In the genomic region with DNA sequence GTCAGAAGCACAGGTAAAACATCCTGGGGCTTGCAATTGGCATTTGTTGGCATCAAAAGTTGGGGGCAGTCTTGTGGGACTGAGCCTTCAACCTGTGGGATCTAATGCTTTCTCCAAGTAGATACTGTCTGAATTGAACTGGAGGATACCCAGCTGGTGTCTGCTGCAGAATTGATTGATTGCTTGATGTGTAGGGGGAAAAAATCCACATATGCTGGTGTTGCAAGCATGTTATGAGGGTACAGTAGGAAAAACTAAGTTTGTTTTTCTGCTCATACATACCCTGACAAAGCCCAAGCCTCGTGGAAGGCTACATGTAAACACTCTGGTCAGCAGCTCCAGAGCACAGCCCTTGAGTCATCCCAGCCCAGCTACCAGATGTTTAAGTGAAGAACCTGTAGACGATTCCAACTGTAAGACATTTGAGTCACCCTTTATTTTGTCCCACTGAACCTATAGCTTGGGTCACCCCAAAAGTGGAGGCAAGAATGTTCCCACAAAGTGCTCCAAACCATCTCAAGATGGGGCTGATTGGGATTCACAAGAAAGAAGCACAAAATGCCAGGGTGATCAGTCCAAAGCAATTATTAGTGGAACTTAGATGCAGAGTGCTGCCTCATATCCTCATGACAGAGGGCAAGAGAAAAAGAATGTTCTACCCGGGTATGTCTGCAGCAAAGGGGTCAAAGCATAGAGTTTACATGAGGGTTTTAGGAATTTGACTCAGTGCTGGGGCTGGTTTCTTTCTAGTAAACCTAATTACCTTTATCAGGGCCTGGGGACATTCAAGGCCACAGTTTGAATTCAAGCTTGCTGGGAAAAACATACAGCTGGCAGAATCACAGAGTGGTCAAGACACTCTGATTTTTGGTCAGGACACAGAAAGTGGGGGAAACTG, we compare ENCODE assay signal across 23 cellular contexts. TPM values are rescaled to one million over a fixed set of nuclear protein-coding genes. Genes with fewer than 3 reads are reported as not detected.
A peak's percentile ranks its signal among the peaks of the same experiment; 100 is the strongest.
DNase-seq lines count a peak whose midpoint lies in the region; ATAC-seq and TF ChIP-seq lines count a peak whose summit lies in the region.
"Had no signal": no experiment of that assay in that cellular context is flagged by ENCODE, and none has a peak within 500 bp of the region (broad histone marks: within the 10 kb centered on the region; RNA-seq: fewer than 3 reads in every experiment).

No MANE protein-coding gene starts in this region.

- H3K9ac ChIP-seq in adipocyte (ENCODE audit: low read length) = no peak overlapping the region
- H3K9ac ChIP-seq in smooth muscle cell (ENCODE audit: low read depth) = no peak overlapping the region

- peaks cover 2% of the 10 kb centered on the region for H3K4me1 ChIP-seq in adipocyte (ENCODE audit: control insufficient read depth, insufficient read depth, low read length)
- H3K4me1 ChIP-seq in smooth muscle cell (ENCODE audit: low read depth) = no peaks in the 10 kb centered on the region
- H3K4me1 ChIP-seq: lower lobe of right lung, SJCRH30, upper lobe of left lung had no signal

- no peaks in the 10 kb centered on the region for H3K36me3 Mint-ChIP-seq in T-helper 2 cell treated with Interferon-gamma antibody and Interleukin-4, amounts not matched to agents 5 μg/mL and 100 μg/mL, for 36 hours (ENCODE audit: low read depth)
- H3K36me3 Mint-ChIP-seq: activated naive CD8-positive, alpha-beta T cell treated with anti-CD3 and anti-CD28 coated beads for 36 hours; immature natural killer cell; natural killer cell treated with Interleukin-12 subunit alpha and Interleukin-12 subunit beta and Interleukin-15 and Interleukin-18, amount 100 ng/mL, for 72 hours had no signal

- H3K4me2 ChIP-seq in smooth muscle cell = no peak overlapping the region

- no peaks in the 10 kb centered on the region for H3K4me1 Mint-ChIP-seq in T-helper 2 cell treated with Interferon-gamma antibody and Interleukin-4, amounts not matched to agents 5 μg/mL and 100 μg/mL, for 36 hours (ENCODE audit: low read depth)
- H3K4me1 Mint-ChIP-seq: activated naive CD8-positive, alpha-beta T cell treated with anti-CD3 and anti-CD28 coated beads for 36 hours; immature natural killer cell had no signal

- peaks cover 3% of the 10 kb centered on the region for H3K27me3 Mint-ChIP-seq in T-helper 2 cell treated with Interferon-gamma antibody and Interleukin-4, amounts not matched to agents 5 μg/mL and 100 μg/mL, for 36 hours (ENCODE audit: low read depth)
- H3K27me3 Mint-ChIP-seq: activated naive CD8-positive, alpha-beta T cell treated with anti-CD3 and anti-CD28 coated beads for 36 hours; CD4-positive, alpha-beta T cell; stimulated activated naive CD8-positive, alpha-beta T cell treated with anti-CD3 and anti-CD28 coated beads, Interleukin-15, Interleukin-2, amounts not matched to agents 100 ng/mL and 50 ng/mL, for 24 hours had no signal

- H3K27ac ChIP-seq in smooth muscle cell (ENCODE audit: low read depth) = peak overlapping the region; percentile 57
- H3K27ac ChIP-seq: 22Rv1, lower lobe of right lung, SJCRH30, upper lobe of left lung had no signal

- no peak overlapping the region for H3K4me3 ChIP-seq in adipocyte (ENCODE audit: low read length)
- H3K4me3 ChIP-seq in smooth muscle cell = no peak overlapping the region
- H3K4me3 ChIP-seq: lower lobe of right lung, SJCRH30, upper lobe of left lung had no signal

- ATAC-seq in HG03139 (IDR thresholded peaks at IDR 0.05; ENCODE audit: unreplicated experiment) = no peak
- ATAC-seq: lower lobe of right lung; natural killer cell treated with Interleukin-12 subunit alpha and Interleukin-12 subunit beta and Interleukin-15 and Interleukin-18, amount 100 ng/mL, for 72 hours had no signal

- no peaks in the 10 kb centered on the region for H3K79me2 ChIP-seq in smooth muscle cell (ENCODE audit: low read depth)

- peaks cover 9% of the 10 kb centered on the region for H3F3A ChIP-seq in smooth muscle cell (ENCODE audit: low read depth)

- no peak overlapping the region for H3K4me3 Mint-ChIP-seq in T-helper 2 cell treated with Interferon-gamma antibody and Interleukin-4, amounts not matched to agents 5 μg/mL and 100 μg/mL, for 36 hours
- H3K4me3 Mint-ChIP-seq: activated naive CD8-positive, alpha-beta T cell treated with anti-CD3 and anti-CD28 coated beads for 36 hours; activated T-cell treated with anti-CD3 and anti-CD28 coated beads, Interleukin-2, amount 50 U/mL, for 24 hours; CD4-positive, alpha-beta T cell; central memory CD8-positive, alpha-beta T cell; immature natural killer cell; natural killer cell treated with Interleukin-12 subunit alpha and Interleukin-12 subunit beta and Interleukin-15 and Interleukin-18, amount 100 ng/mL, for 72 hours; stimulated activated naive CD8-positive, alpha-beta T cell treated with anti-CD3 and anti-CD28 coated beads, Interleukin-15, Interleukin-2, amounts not matched to agents 100 ng/mL and 50 ng/mL, for 24 hours had no signal

- WGBS in smooth muscle cell (ENCODE audit: low lambda C conversion rate) = 28% methylated on average over 3 of the region's 3 CpGs

- no peaks in the 10 kb centered on the region for H3K9me3 Mint-ChIP-seq in T-helper 2 cell treated with Interferon-gamma antibody and Interleukin-4, amounts not matched to agents 5 μg/mL and 100 μg/mL, for 36 hours
- H3K9me3 Mint-ChIP-seq: activated naive CD8-positive, alpha-beta T cell treated with anti-CD3 and anti-CD28 coated beads for 36 hours; activated T-cell treated with anti-CD3 and anti-CD28 coated beads, Interleukin-2, amount 50 U/mL, for 24 hours; CD4-positive, alpha-beta T cell; central memory CD8-positive, alpha-beta T cell; immature natural killer cell; natural killer cell treated with Interleukin-12 subunit alpha and Interleukin-12 subunit beta and Interleukin-15 and Interleukin-18, amount 100 ng/mL, for 72 hours; stimulated activated naive CD8-positive, alpha-beta T cell treated with anti-CD3 and anti-CD28 coated beads, Interleukin-15, Interleukin-2, amounts not matched to agents 100 ng/mL and 50 ng/mL, for 24 hours had no signal

- H2AFZ ChIP-seq in smooth muscle cell (ENCODE audit: low read depth) = no peak overlapping the region

- no peaks in the 10 kb centered on the region for H3K36me3 ChIP-seq in adipocyte (ENCODE audit: control insufficient read depth, insufficient read depth, low read length, severe bottlenecking)
- no peaks in the 10 kb centered on the region for H3K36me3 ChIP-seq in smooth muscle cell (ENCODE audit: low read depth)
- H3K36me3 ChIP-seq: lower lobe of right lung, SJCRH30, upper lobe of left lung had no signal

- H3K9me3 ChIP-seq in adipocyte (ENCODE audit: control insufficient read depth, low read length) (no peaks in the 10 kb centered on the region), smooth muscle cell (replicated peaks; ENCODE audit: low read depth) (no peaks in the 10 kb centered on the region)
- H3K9me3 ChIP-seq: lower lobe of right lung, SJCRH30, upper lobe of left lung had no signal

- DNase-seq in DMS53 (lab: John Stamatoyannopoulos, UW) (peak; percentile 5), DMS53 treated with DMSO at 0.1 percent for 48 hours (lab: John Stamatoyannopoulos, UW; ENCODE audit: unreplicated experiment) (no peak), adipocyte (ENCODE audit: low read depth) (peak; percentile 83), fibroblast of peridontal ligament (ENCODE audit: extremely low read depth) (peak; percentile 94), smooth muscle cell (lab: John Stamatoyannopoulos, UW; ENCODE audit: unreplicated experiment) (no peak), NCI-H146 treated with DMSO at 0.1 percent for 48 hours (lab: John Stamatoyannopoulos, UW; ENCODE audit: unreplicated experiment) (no peak)
- DNase-seq in T-helper 2 cell treated with Interferon-gamma antibody and Interleukin-4, amounts not matched to agents 5 μg/mL and 100 μg/mL, for 36 hours (ENCODE audit: low spot score) = no peak
- DNase-seq: activated CD4-positive, alpha-beta T cell treated with anti-CD3 and anti-CD28 coated beads, Interleukin-2, amount 50 U/mL, for 4 hours; activated naive CD8-positive, alpha-beta T cell treated with anti-CD3 and anti-CD28 coated beads for 36 hours; activated T-cell treated with anti-CD3 and anti-CD28 coated beads, Interleukin-2, amount 50 U/mL, for 24 hours; CD4-positive, alpha-beta T cell; immature natural killer cell; lower lobe of right lung; NCI-H1417 treated with DMSO at 0.1 percent for 48 hours; NCI-H510A; SJCRH30; stimulated activated CD4-positive, alpha-beta T cell treated with anti-CD3 and anti-CD28 coated beads, Interleukin-15, amount 100 ng/mL, for 24 hours; upper lobe of left lung had no signal

- TF ChIP-seq CTCF in smooth muscle cell (IDR thresholded peaks at IDR 0.05; ENCODE audit: borderline replicate concordance, insufficient read depth, poor library complexity, severe bottlenecking) = no peak

- peaks cover 7% of the 10 kb centered on the region for H4K20me1 ChIP-seq in smooth muscle cell (ENCODE audit: low read depth)

- H3K27me3 ChIP-seq in adipocyte (replicated peaks; ENCODE audit: control insufficient read depth, insufficient read depth, low read length) = no peaks in the 10 kb centered on the region
- no peaks in the 10 kb centered on the region for H3K27me3 ChIP-seq in smooth muscle cell (ENCODE audit: low read depth)
- H3K27me3 ChIP-seq: SJCRH30, upper lobe of left lung had no signal

- H3K27ac Mint-ChIP-seq in T-helper 2 cell treated with Interferon-gamma antibody and Interleukin-4, amounts not matched to agents 5 μg/mL and 100 μg/mL, for 36 hours = no peak overlapping the region
- H3K27ac Mint-ChIP-seq: activated naive CD8-positive, alpha-beta T cell treated with anti-CD3 and anti-CD28 coated beads for 36 hours; activated T-cell treated with anti-CD3 and anti-CD28 coated beads, Interleukin-2, amount 50 U/mL, for 24 hours; CD4-positive, alpha-beta T cell; immature natural killer cell; natural killer cell treated with Interleukin-12 subunit alpha and Interleukin-12 subunit beta and Interleukin-15 and Interleukin-18, amount 100 ng/mL, for 72 hours; stimulated activated naive CD8-positive, alpha-beta T cell treated with anti-CD3 and anti-CD28 coated beads, Interleukin-15, Interleukin-2, amounts not matched to agents 100 ng/mL and 50 ng/mL, for 24 hours had no signal

RNA-seq across cellular contexts. Expression of gene APPBP2, which starts 9.6 kb away (rescaled TPM):
- total RNA-seq in smooth muscle cell = 40.9 and 57.1 TPM in 2 replicates
- polyA plus RNA-seq in smooth muscle cell = 36.9 and 38.3 TPM in 2 replicates

Comparison
In these comparisons a context has a peak if more than half of its experiments do, and no peak if none do; other contexts are left out.
1. DNase-seq: peak in DMS53 (single experiment), adipocyte (single experiment) and fibroblast of peridontal ligament (single experiment); none in DMS53 treated with DMSO at 0.1 percent for 48 hours (single experiment), smooth muscle cell (single experiment), NCI-H146 treated with DMSO at 0.1 percent for 48 hours (single experiment) and T-helper 2 cell treated with Interferon-gamma antibody and Interleukin-4, amounts not matched to agents 5 μg/mL and 100 μg/mL, for 36 hours (single experiment).